In the genomic region with DNA sequence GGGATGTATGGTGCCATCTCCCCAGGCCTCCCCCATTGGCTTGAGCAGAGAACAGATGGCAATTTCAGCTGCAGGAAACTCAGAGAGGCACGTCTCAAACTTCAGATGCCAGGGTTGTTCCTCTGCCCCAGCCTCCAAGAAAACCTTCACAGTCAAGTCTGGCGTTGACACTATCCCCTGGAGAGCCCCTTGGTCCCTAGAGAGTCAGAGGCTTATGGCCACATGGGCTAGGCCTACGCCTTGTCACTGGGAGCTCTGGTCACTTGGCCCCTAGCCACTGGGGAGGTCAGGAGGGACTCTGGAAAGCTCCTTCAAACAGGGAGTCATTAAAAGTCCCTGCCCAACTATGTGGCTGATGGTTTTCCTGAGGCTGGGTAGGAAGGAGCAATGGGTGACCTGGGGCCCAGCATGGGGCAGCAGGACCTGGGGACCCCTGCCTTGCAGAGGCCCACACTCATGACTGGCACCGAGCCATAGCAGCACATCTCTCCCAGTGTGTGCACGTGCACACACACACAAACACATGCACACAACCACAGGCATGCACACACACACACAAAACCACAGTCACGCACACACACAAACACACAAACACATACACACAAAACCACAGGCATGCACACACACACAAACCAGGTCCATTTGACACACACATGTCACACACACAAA, we compare ENCODE assay signal across 20 cellular contexts.
DNase-seq lines count a peak whose midpoint lies in the region; ATAC-seq and TF ChIP-seq lines count a peak whose summit lies in the region.
"Had no signal": no experiment of that assay in that cellular context is flagged by ENCODE, and none has a peak within 500 bp of the region (broad histone marks: within the 10 kb centered on the region; RNA-seq: fewer than 3 reads in every experiment).

No MANE protein-coding gene starts in this region.

- peak overlapping the region; percentile 65 for H3K27ac Mint-ChIP-seq in activated CD8-positive, alpha-beta memory T cell treated with anti-CD3 and anti-CD28 coated beads, Interleukin-2, amount 10 ng/mL, durations not matched to agents 7 days and 5 days
- H3K27ac Mint-ChIP-seq in activated T-helper 1 cell treated with anti-CD3 and anti-CD28 coated beads, Interleukin-12 subunit alpha, Interleukin-12 subunit beta, Interleukin-2, Interleukin-4 antibody, amounts not matched to agents 30 ng/mL and 10 ng/mL and 1 ng/mL, durations not matched to agents 14 hours and 24 hours and 36 hours, result peak overlapping the region; percentile 65

- H3K4me1 ChIP-seq in parathyroid adenoma, result peaks cover 15% of the 10 kb centered on the region
- H3K4me1 ChIP-seq: prostate gland had no signal

- H2AFZ ChIP-seq in parathyroid adenoma, result no peak overlapping the region

- no peaks in the 10 kb centered on the region for H3K36me3 ChIP-seq in parathyroid adenoma (ENCODE audit: control insufficient read depth, insufficient read depth, low read length)
- H3K36me3 ChIP-seq: left ventricle myocardium inferior, prostate gland had no signal

- CTCF ChIA-PET in activated CD8-positive, alpha-beta memory T cell treated with anti-CD3 and anti-CD28 coated beads, Interleukin-2, amount 10 ng/mL, durations not matched to agents 7 days and 5 days (lab: Charles Lee), result interaction anchor here (0.7 kb wide), 1 partner anchor 91 kb away, joined by 3 read pairs; no protein-coding TSS in a partner anchor

- H3K27ac ChIP-seq in parathyroid adenoma, result no peak overlapping the region
- H3K27ac ChIP-seq: prostate gland, testis had no signal

- DNase-seq in activated CD8-positive, alpha-beta memory T cell treated with anti-CD3 and anti-CD28 coated beads, Interleukin-2, amount 10 ng/mL, durations not matched to agents 7 days and 5 days, result no peak
- DNase-seq in activated CD8-positive, alpha-beta memory T cell treated with anti-CD3 and anti-CD28 coated beads for 24 hours, result no peak
- DNase-seq in GM12865 (ENCODE audit: low read depth), result peak; percentile 21
- no peak for DNase-seq in activated T-helper 1 cell treated with anti-CD3 and anti-CD28 coated beads, Interleukin-12 subunit alpha, Interleukin-12 subunit beta, Interleukin-2, Interleukin-4 antibody, amounts not matched to agents 30 ng/mL and 10 ng/mL and 1 ng/mL, durations not matched to agents 14 hours and 24 hours and 36 hours (ENCODE audit: low spot score)
- DNase-seq in NCI-H2227 treated with DMSO at 0.1 percent for 48 hours (lab: John Stamatoyannopoulos, UW), result no peak
- DNase-seq in superior temporal gyrus (ENCODE audit: extremely low spot score), result no peak
- DNase-seq: activated CD4-positive, alpha-beta T cell treated with anti-CD3 and anti-CD28 coated beads, Interleukin-2, amount 50 U/mL, for 4 hours; activated naive CD4-positive, alpha-beta T cell treated with Interleukin-2 at 50 U/mL for 16 hours; activated T-cell treated with anti-CD3 and anti-CD28 coated beads, Interleukin-2, amount 50 U/mL, for 1 hour; left ventricle myocardium inferior; NCI-H146; PC-3; SIG-M5; testis had no signal

- H3K4me2 ChIP-seq in parathyroid adenoma (ENCODE audit: low read length), result peak overlapping the region; percentile 51

- no peak overlapping the region for H3K4me3 Mint-ChIP-seq in activated CD8-positive, alpha-beta memory T cell treated with anti-CD3 and anti-CD28 coated beads, Interleukin-2, amount 10 ng/mL, durations not matched to agents 7 days and 5 days
- H3K4me3 Mint-ChIP-seq in activated T-helper 1 cell treated with anti-CD3 and anti-CD28 coated beads, Interleukin-12 subunit alpha, Interleukin-12 subunit beta, Interleukin-2, Interleukin-4 antibody, amounts not matched to agents 30 ng/mL and 10 ng/mL and 1 ng/mL, durations not matched to agents 14 hours and 24 hours and 36 hours, result no peak overlapping the region
- H3K4me3 Mint-ChIP-seq: CD14-positive monocyte, neural crest cell had no signal

- no peaks in the 10 kb centered on the region for H3K27me3 ChIP-seq in parathyroid adenoma (ENCODE audit: control insufficient read depth, insufficient read depth, low read length)
- H3K27me3 ChIP-seq: testis had no signal

- H3K4me3 ChIP-seq in GM12865 (ENCODE audit: low read depth, low read length) (no peak overlapping the region), parathyroid adenoma (ENCODE audit: low read depth, low read length) (no peak overlapping the region)
- H3K4me3 ChIP-seq: K562, left ventricle myocardium inferior, prostate gland, testis had no signal

- TF ChIP-seq CTCF in GM12865 (IDR thresholded peaks at IDR 0.05; ENCODE audit: insufficient read depth, low read depth, low read length, missing control alignments) (no peak), parathyroid adenoma (IDR thresholded peaks at IDR 0.05) (no peak)

- no peaks in the 10 kb centered on the region for H3K9me3 ChIP-seq in parathyroid adenoma (ENCODE audit: control insufficient read depth, low read length)
- H3K9me3 ChIP-seq: prostate gland, testis had no signal

- H3K9ac ChIP-seq in parathyroid adenoma, result no peak overlapping the region

- no peak for ATAC-seq in activated CD8-positive, alpha-beta memory T cell treated with anti-CD3 and anti-CD28 coated beads, Interleukin-2, amount 10 ng/mL, durations not matched to agents 7 days and 5 days
- ATAC-seq in GM18498 (IDR thresholded peaks at IDR 0.05; ENCODE audit: unreplicated experiment), result no peak
- ATAC-seq: K562, PC-3 had no signal

- intact Hi-C loops in activated T-helper 1 cell treated with anti-CD3 and anti-CD28 coated beads, Interleukin-12 subunit alpha, Interleukin-12 subunit beta, Interleukin-2, Interleukin-4 antibody, amounts not matched to agents 30 ng/mL and 10 ng/mL and 1 ng/mL, durations not matched to agents 14 hours and 24 hours and 36 hours (cut with micrococcal nuclease), result loop anchor here (10.0 kb wide), 2 partner anchors 334 to 414 kb away; no protein-coding TSS in a partner anchor

- no peaks in the 10 kb centered on the region for H3K27me3 Mint-ChIP-seq in activated CD8-positive, alpha-beta memory T cell treated with anti-CD3 and anti-CD28 coated beads, Interleukin-2, amount 10 ng/mL, durations not matched to agents 7 days and 5 days
- no peaks in the 10 kb centered on the region for H3K27me3 Mint-ChIP-seq in activated T-helper 1 cell treated with anti-CD3 and anti-CD28 coated beads, Interleukin-12 subunit alpha, Interleukin-12 subunit beta, Interleukin-2, Interleukin-4 antibody, amounts not matched to agents 30 ng/mL and 10 ng/mL and 1 ng/mL, durations not matched to agents 14 hours and 24 hours and 36 hours (ENCODE audit: insufficient read depth)

- H3K9me3 Mint-ChIP-seq in activated CD8-positive, alpha-beta memory T cell treated with anti-CD3 and anti-CD28 coated beads, Interleukin-2, amount 10 ng/mL, durations not matched to agents 7 days and 5 days (ENCODE audit: low read depth), result no peaks in the 10 kb centered on the region
- H3K9me3 Mint-ChIP-seq in activated T-helper 1 cell treated with anti-CD3 and anti-CD28 coated beads, Interleukin-12 subunit alpha, Interleukin-12 subunit beta, Interleukin-2, Interleukin-4 antibody, amounts not matched to agents 30 ng/mL and 10 ng/mL and 1 ng/mL, durations not matched to agents 14 hours and 24 hours and 36 hours, result peaks cover 4% of the 10 kb centered on the region

- H3K4me1 Mint-ChIP-seq in activated CD8-positive, alpha-beta memory T cell treated with anti-CD3 and anti-CD28 coated beads, Interleukin-2, amount 10 ng/mL, durations not matched to agents 7 days and 5 days, result peaks cover 40% of the 10 kb centered on the region
- H3K4me1 Mint-ChIP-seq in activated T-helper 1 cell treated with anti-CD3 and anti-CD28 coated beads, Interleukin-12 subunit alpha, Interleukin-12 subunit beta, Interleukin-2, Interleukin-4 antibody, amounts not matched to agents 30 ng/mL and 10 ng/mL and 1 ng/mL, durations not matched to agents 14 hours and 24 hours and 36 hours (ENCODE audit: low read depth), result peaks cover 65% of the 10 kb centered on the region
- H3K4me1 Mint-ChIP-seq: CD14-positive monocyte had no signal

- H3K79me2 ChIP-seq in parathyroid adenoma, result no peaks in the 10 kb centered on the region

- H3K36me3 Mint-ChIP-seq in activated CD8-positive, alpha-beta memory T cell treated with anti-CD3 and anti-CD28 coated beads, Interleukin-2, amount 10 ng/mL, durations not matched to agents 7 days and 5 days, result no peaks in the 10 kb centered on the region
- peaks cover 6% of the 10 kb centered on the region for H3K36me3 Mint-ChIP-seq in activated T-helper 1 cell treated with anti-CD3 and anti-CD28 coated beads, Interleukin-12 subunit alpha, Interleukin-12 subunit beta, Interleukin-2, Interleukin-4 antibody, amounts not matched to agents 30 ng/mL and 10 ng/mL and 1 ng/mL, durations not matched to agents 14 hours and 24 hours and 36 hours (ENCODE audit: low read depth)
- H3K36me3 Mint-ChIP-seq: CD14-positive monocyte had no signal
